In the genomic region with DNA sequence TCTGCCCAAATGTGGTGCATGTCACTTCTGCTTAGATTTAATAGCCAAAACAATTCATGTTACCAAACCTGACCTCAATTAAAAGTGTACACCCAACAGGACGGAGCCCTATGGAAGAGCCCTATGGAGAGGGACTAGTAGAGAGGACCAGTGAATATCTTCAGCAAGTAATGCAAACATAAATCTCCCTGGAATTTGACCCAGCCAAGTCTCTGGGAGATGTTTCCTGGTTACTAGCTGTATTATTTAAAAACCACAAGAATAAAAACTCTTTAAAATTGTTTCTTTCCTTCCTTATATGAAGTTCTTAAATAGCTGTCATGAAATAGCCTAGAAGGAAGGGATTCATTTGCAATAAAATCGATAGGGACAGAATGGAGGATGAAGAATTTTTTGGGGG, we compare ENCODE assay signal across 2 cellular contexts.
TF ChIP-seq lines count a peak whose summit lies in the region.

No MANE protein-coding gene starts in this region.

TF ChIP-seq in SK-N-SH, 30 proteins besides CTCF, POLR2A, EP300 and RAD21 (continued from another document):
- TF ChIP-seq, protein P1, sequence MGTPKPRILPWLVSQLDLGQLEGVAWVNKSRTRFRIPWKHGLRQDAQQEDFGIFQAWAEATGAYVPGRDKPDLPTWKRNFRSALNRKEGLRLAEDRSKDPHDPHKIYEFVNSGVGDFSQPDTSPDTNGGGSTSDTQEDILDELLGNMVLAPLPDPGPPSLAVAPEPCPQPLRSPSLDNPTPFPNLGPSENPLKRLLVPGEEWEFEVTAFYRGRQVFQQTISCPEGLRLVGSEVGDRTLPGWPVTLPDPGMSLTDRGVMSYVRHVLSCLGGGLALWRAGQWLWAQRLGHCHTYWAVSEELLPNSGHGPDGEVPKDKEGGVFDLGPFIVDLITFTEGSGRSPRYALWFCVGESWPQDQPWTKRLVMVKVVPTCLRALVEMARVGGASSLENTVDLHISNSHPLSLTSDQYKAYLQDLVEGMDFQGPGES (IDR thresholded peaks at IDR 0.05; ENCODE audit: low read depth, low read length): no peak
- TF ChIP-seq, protein P2, sequence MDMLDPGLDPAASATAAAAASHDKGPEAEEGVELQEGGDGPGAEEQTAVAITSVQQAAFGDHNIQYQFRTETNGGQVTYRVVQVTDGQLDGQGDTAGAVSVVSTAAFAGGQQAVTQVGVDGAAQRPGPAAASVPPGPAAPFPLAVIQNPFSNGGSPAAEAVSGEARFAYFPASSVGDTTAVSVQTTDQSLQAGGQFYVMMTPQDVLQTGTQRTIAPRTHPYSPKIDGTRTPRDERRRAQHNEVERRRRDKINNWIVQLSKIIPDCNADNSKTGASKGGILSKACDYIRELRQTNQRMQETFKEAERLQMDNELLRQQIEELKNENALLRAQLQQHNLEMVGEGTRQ (IDR thresholded peaks at IDR 0.05; ENCODE audit: borderline replicate concordance, low read depth, low read length): no peak
- TF ChIP-seq ELF1 (IDR thresholded peaks at IDR 0.05) (no peak), FOXM1 (IDR thresholded peaks at IDR 0.05; ENCODE audit: low read depth) (no peak), CHD2 (IDR thresholded peaks at IDR 0.05; ENCODE audit: low read length, partially characterized antibody) (no peak), NRF1 (IDR thresholded peaks at IDR 0.05; ENCODE audit: low read depth, low read length) (no peak)

TF ChIP-seq in SK-N-SH treated with all-trans-retinoic acid at 6 μM for 48 hours, 23 proteins besides CTCF, POLR2A, EP300 and RAD21 (continued from another document):
- TF ChIP-seq, protein P3, sequence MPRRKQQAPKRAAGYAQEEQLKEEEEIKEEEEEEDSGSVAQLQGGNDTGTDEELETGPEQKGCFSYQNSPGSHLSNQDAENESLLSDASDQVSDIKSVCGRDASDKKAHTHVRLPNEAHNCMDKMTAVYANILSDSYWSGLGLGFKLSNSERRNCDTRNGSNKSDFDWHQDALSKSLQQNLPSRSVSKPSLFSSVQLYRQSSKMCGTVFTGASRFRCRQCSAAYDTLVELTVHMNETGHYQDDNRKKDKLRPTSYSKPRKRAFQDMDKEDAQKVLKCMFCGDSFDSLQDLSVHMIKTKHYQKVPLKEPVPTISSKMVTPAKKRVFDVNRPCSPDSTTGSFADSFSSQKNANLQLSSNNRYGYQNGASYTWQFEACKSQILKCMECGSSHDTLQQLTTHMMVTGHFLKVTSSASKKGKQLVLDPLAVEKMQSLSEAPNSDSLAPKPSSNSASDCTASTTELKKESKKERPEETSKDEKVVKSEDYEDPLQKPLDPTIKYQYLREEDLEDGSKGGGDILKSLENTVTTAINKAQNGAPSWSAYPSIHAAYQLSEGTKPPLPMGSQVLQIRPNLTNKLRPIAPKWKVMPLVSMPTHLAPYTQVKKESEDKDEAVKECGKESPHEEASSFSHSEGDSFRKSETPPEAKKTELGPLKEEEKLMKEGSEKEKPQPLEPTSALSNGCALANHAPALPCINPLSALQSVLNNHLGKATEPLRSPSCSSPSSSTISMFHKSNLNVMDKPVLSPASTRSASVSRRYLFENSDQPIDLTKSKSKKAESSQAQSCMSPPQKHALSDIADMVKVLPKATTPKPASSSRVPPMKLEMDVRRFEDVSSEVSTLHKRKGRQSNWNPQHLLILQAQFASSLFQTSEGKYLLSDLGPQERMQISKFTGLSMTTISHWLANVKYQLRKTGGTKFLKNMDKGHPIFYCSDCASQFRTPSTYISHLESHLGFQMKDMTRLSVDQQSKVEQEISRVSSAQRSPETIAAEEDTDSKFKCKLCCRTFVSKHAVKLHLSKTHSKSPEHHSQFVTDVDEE (CRISPR knock-in tag; IDR thresholded peaks at IDR 0.05): no peak
- TF ChIP-seq ARNTL (CRISPR knock-in tag; IDR thresholded peaks at IDR 0.05; ENCODE audit: borderline replicate concordance, low read depth): no peak
